Comparison of ENCODE assay signal across 24 cellular contexts in the genomic region with DNA sequence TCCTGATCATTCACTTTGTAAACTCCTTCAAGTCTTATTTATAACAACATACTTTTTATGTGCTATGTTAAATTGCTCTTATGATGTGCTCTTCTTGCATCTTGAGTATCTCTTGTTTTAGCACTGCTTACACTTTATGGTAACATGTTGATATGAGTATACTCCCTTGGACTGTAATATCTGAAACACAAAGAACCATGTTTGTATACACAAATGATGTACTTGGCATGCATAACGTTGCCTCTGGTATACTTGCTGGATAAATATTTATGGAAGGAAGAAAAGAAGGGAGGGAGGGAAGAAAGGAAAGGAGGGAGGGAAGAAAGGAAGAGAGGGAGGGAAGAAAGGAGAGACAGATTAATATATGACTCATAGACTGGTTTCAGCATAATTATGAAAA.
DNase-seq lines count a peak whose midpoint lies in the region; ATAC-seq, FAIRE-seq and TF ChIP-seq lines count a peak whose summit lies in the region.
"Had no signal": no experiment of that assay in that cellular context is flagged by ENCODE, and none has a peak within 500 bp of the region (broad histone marks: within the 10 kb centered on the region; RNA-seq: fewer than 3 reads in every experiment).

No MANE protein-coding gene starts in this region.

- DNase-seq in mammary epithelial cell = no peak
- no peak for DNase-seq in breast epithelium (ENCODE audit: low spot score in 2 of 2)
- no peak for DNase-seq in OCI-LY7 (ENCODE audit: low spot score)
- no peak for DNase-seq in keratinocyte (ENCODE audit: low read depth, low spot score)
- DNase-seq in G401 (ENCODE audit: low spot score) = no peak
- DNase-seq in T-cell = no peak
- no peak for DNase-seq in NCI-H1048 (lab: John Stamatoyannopoulos, UW)
- DNase-seq: Caco-2; CD4-positive, CD25-positive, alpha-beta regulatory T cell; CD8-positive, alpha-beta T cell; DMS53; DMS79 treated with DMSO at 0.1 percent for 48 hours; HFFc6 had no signal

- no peaks in the 10 kb centered on the region for H4K20me1 ChIP-seq in mammary epithelial cell (ENCODE audit: insufficient read depth, low read length)
- no peaks in the 10 kb centered on the region for H4K20me1 ChIP-seq in OCI-LY7 (ENCODE audit: insufficient read depth, low read length)
- H4K20me1 ChIP-seq in keratinocyte (ENCODE audit: control insufficient read depth, extremely low read depth, insufficient read depth, low read length) = no peaks in the 10 kb centered on the region
- H4K20me1 ChIP-seq: BLaER1 had no signal

- H3K36me3 ChIP-seq in mammary epithelial cell (ENCODE audit: insufficient read depth, low read length) (no peaks in the 10 kb centered on the region), breast epithelium (no peaks in the 10 kb centered on the region), OCI-LY7 (ENCODE audit: insufficient read depth, low read length) (no peaks in the 10 kb centered on the region), keratinocyte (ENCODE audit: control insufficient read depth in 2 of 2, extremely low read depth in 1 of 2, insufficient read depth in 2 of 2, low read length in 2 of 2) (no peaks in the 10 kb centered on the region)
- H3K36me3 ChIP-seq: BLaER1, HAP-1 had no signal

- intact Hi-C loops in mammary epithelial cell (cut with micrococcal nuclease) (no loop called here), breast epithelium (cut with DNase I; ENCODE audit: low total_unique reads) (no loop called here), OCI-LY7 (cut with micrococcal nuclease; ENCODE audit: unreplicated experiment) (no loop called here)

- H3K9ac ChIP-seq in mammary epithelial cell (ENCODE audit: insufficient read depth, low read length) (no peak overlapping the region), keratinocyte (ENCODE audit: control insufficient read depth, extremely low read depth, insufficient read depth, low read length) (no peak overlapping the region)
- H3K9ac ChIP-seq: BLaER1 had no signal

- dilution Hi-C loops in mammary epithelial cell (cut with HindIII; ENCODE audit: low sequenced_read_pairs) (no loop called here), keratinocyte (cut with MboI; ENCODE audit: extremely low pct_ligation_motif_present, low sequenced_read_pairs) (no loop called here)

- H3K4me3 Mint-ChIP-seq in T-cell = no peak overlapping the region
- H3K4me3 Mint-ChIP-seq: B cell; CD4-positive, CD25-positive, alpha-beta regulatory T cell; CD8-positive, alpha-beta T cell; GM23338; HFFc6 had no signal

- no peak for ATAC-seq in T-cell (replicated peaks in 1 of 4)
- ATAC-seq in GM19467 (IDR thresholded peaks at IDR 0.05; ENCODE audit: unreplicated experiment) = no peak
- ATAC-seq: CD8-positive, alpha-beta T cell; GM23338 had no signal

- H3K27ac Mint-ChIP-seq in T-cell = no peak overlapping the region
- H3K27ac Mint-ChIP-seq: B cell; CD4-positive, CD25-positive, alpha-beta regulatory T cell; CD8-positive, alpha-beta T cell; GM23338; HFFc6 had no signal

- no peak overlapping the region for H3K27ac ChIP-seq in mammary epithelial cell (ENCODE audit: insufficient read depth, low read depth, low read length)
- no peak overlapping the region for H3K27ac ChIP-seq in breast epithelium
- no peak overlapping the region for H3K27ac ChIP-seq in OCI-LY7 (ENCODE audit: low read depth, low read length, poor library complexity, severe bottlenecking)
- H3K27ac ChIP-seq in keratinocyte (ENCODE audit: control insufficient read depth, insufficient read depth, low read length) = no peak overlapping the region
- H3K27ac ChIP-seq: 22Rv1, BLaER1, C4-2B had no signal

- H3K9me3 ChIP-seq in mammary epithelial cell (replicated peaks; ENCODE audit: insufficient read depth, low read length) (no peaks in the 10 kb centered on the region), breast epithelium (no peaks in the 10 kb centered on the region), OCI-LY7 (ENCODE audit: low read length) (no peaks in the 10 kb centered on the region), keratinocyte (ENCODE audit: control insufficient read depth, low read depth, low read length) (no peaks in the 10 kb centered on the region)
- H3K9me3 ChIP-seq: BLaER1, Caco-2, HAP-1 had no signal

- H3K36me3 Mint-ChIP-seq in T-cell = no peaks in the 10 kb centered on the region
- H3K36me3 Mint-ChIP-seq: CD4-positive, CD25-positive, alpha-beta regulatory T cell; CD8-positive, alpha-beta T cell had no signal

- H2AFZ ChIP-seq in mammary epithelial cell (ENCODE audit: low read depth, low read length) = peak overlapping the region; percentile 78
- peak overlapping the region; percentile 11 for H2AFZ ChIP-seq in OCI-LY7 (ENCODE audit: low read length)
- peak overlapping the region; percentile 35 for H2AFZ ChIP-seq in keratinocyte (ENCODE audit: control insufficient read depth, low read length)
- H2AFZ ChIP-seq: GM23338 had no signal

- in situ Hi-C loops in mammary epithelial cell (cut with MboI; ENCODE audit: low sequenced_read_pairs in 2 of 2) (no loop called here), G401 (cut with HindIII; ENCODE audit: low sequenced_read_pairs) (no loop called here)

- FAIRE-seq in keratinocyte (lab: Jason Lieb, UNC) = no peak
- FAIRE-seq: D721Med, GM12892, GM19239, H54 had no signal

- H3K4me3 ChIP-seq in mammary epithelial cell (replicated peaks in 1 of 3; ENCODE audit: insufficient read depth in 1 of 3, low read depth in 2 of 3, low read length in 3 of 3) = no peak overlapping the region
- no peak overlapping the region for H3K4me3 ChIP-seq in breast epithelium
- H3K4me3 ChIP-seq in OCI-LY7 (ENCODE audit: low read depth, low read length, poor library complexity, severe bottlenecking) = no peak overlapping the region
- H3K4me3 ChIP-seq in keratinocyte (ENCODE audit: control insufficient read depth in 2 of 3, extremely low read depth in 1 of 3, insufficient read depth in 2 of 3, low read depth in 1 of 3, low read length in 3 of 3) = no peak overlapping the region
- H3K4me3 ChIP-seq: BLaER1, GM23338, HAP-1 had no signal

- H3K9me1 ChIP-seq in keratinocyte (ENCODE audit: control insufficient read depth, extremely low read depth, insufficient read depth, low read length) = no peaks in the 10 kb centered on the region

- H3K4me2 ChIP-seq in mammary epithelial cell (ENCODE audit: insufficient read depth, low read depth, low read length) = no peak overlapping the region
- no peak overlapping the region for H3K4me2 ChIP-seq in OCI-LY7 (ENCODE audit: low read length)
- no peak overlapping the region for H3K4me2 ChIP-seq in keratinocyte (ENCODE audit: control insufficient read depth, extremely low read depth, insufficient read depth, low read depth, low read length)
- H3K4me2 ChIP-seq: BLaER1, GM23338 had no signal

- TF ChIP-seq CTCF in mammary epithelial cell (conservative IDR thresholded peaks at IDR 0.05 in 1 of 2, IDR thresholded peaks at IDR 0.05 in 1 of 2; ENCODE audit: extremely low read depth in 1 of 2, insufficient read depth in 1 of 2, low read depth in 1 of 2, low read length in 2 of 2) (no peak), breast epithelium (IDR thresholded peaks at IDR 0.05) (no peak), OCI-LY7 (conservative IDR thresholded peaks at IDR 0.05; ENCODE audit: low read length) (no peak), keratinocyte (optimal IDR thresholded peaks at IDR 0.05 in 1 of 3, IDR thresholded peaks at IDR 0.05 in 1 of 3, conservative IDR thresholded peaks at IDR 0.05 in 1 of 3; ENCODE audit: extremely low read depth in 1 of 3, insufficient read depth in 2 of 3, low read length in 3 of 3) (no peak)

- BruUV-seq in mammary epithelial cell (replicated peaks; lab: Mats Ljungman, UMichigan) (no TSS peak), OCI-LY7 (replicated peaks; lab: Mats Ljungman, UMichigan) (no TSS peak)

- TF ChIP-seq POLR2A in breast epithelium (IDR thresholded peaks at IDR 0.05) = no peak

- POLR2A ChIA-PET in OCI-LY7 (lab: Charles Lee) = no interaction called here
- POLR2A ChIA-PET in T-cell (lab: Charles Lee) = no interaction called here

- CTCF ChIA-PET in mammary epithelial cell (lab: Charles Lee; ENCODE audit: low non-redundant PET) (no interaction called here), OCI-LY7 (lab: Charles Lee; ENCODE audit: unreplicated experiment) (no interaction called here), T-cell (lab: Charles Lee) (no interaction called here)

- H3K27me3 Mint-ChIP-seq in T-cell = no peaks in the 10 kb centered on the region
- H3K27me3 Mint-ChIP-seq: B cell; CD4-positive, CD25-positive, alpha-beta regulatory T cell had no signal

- H3K9me2 ChIP-seq in OCI-LY7 (ENCODE audit: insufficient read depth, low read length) = no peaks in the 10 kb centered on the region

- H3K79me2 ChIP-seq in mammary epithelial cell (ENCODE audit: insufficient read depth, low read length) (no peaks in the 10 kb centered on the region), OCI-LY7 (ENCODE audit: insufficient read depth, low read depth, low read length) (no peaks in the 10 kb centered on the region), keratinocyte (ENCODE audit: control insufficient read depth, insufficient read depth, low read length) (no peaks in the 10 kb centered on the region)

- H3K4me1 ChIP-seq in mammary epithelial cell (ENCODE audit: insufficient read depth, low read length) (no peaks in the 10 kb centered on the region), breast epithelium (no peaks in the 10 kb centered on the region), OCI-LY7 (ENCODE audit: insufficient read depth, low read length, poor library complexity, severe bottlenecking) (no peaks in the 10 kb centered on the region), keratinocyte (ENCODE audit: control insufficient read depth, extremely low read depth, insufficient read depth, low read length) (no peaks in the 10 kb centered on the region)
- H3K4me1 ChIP-seq: BLaER1, Caco-2, HAP-1 had no signal

- no peaks in the 10 kb centered on the region for H3K27me3 ChIP-seq in mammary epithelial cell (ENCODE audit: insufficient read depth, low read length)
- H3K27me3 ChIP-seq in breast epithelium = no peaks in the 10 kb centered on the region
- no peaks in the 10 kb centered on the region for H3K27me3 ChIP-seq in keratinocyte (ENCODE audit: control insufficient read depth, extremely low read depth, insufficient read depth, low read length)
- H3K27me3 ChIP-seq: BLaER1 had no signal

- H3K9me3 Mint-ChIP-seq in T-cell = peaks cover 0 to 5% (median 0%) of the 10 kb centered on the region in 3 donors
- H3K9me3 Mint-ChIP-seq: CD8-positive, alpha-beta T cell; GM23338; HFFc6 had no signal

- no peaks in the 10 kb centered on the region for H3K4me1 Mint-ChIP-seq in T-cell
- H3K4me1 Mint-ChIP-seq: B cell; CD4-positive, CD25-positive, alpha-beta regulatory T cell; GM23338 had no signal

- WGBS in mammary epithelial cell (ENCODE audit: low coverage, missing lambda C conversion rate) = 29% methylated on average over 1 of the region's 1 CpG

Comparison
In these comparisons a context has a peak if more than half of its experiments do, and no peak if none do; other contexts are left out.
1. H2AFZ ChIP-seq: peak in every context shown above with its lines; median percentile 78 in mammary epithelial cell; 35 in keratinocyte; 11 in OCI-LY7.